8 cellular contexts compared by ENCODE assay signal in genomic region chr19:5948697-5949564, GRCh38. TPM values are rescaled to one million over a fixed set of nuclear protein-coding genes. Genes with fewer than 3 reads are reported as not detected.
DNase-seq lines count a peak whose midpoint lies in the region; ATAC-seq and TF ChIP-seq lines count a peak whose summit lies in the region.

No MANE protein-coding gene starts in this region.

- no peak for TF ChIP-seq EP300 in ovary (IDR thresholded peaks at IDR 0.05)

- H4K20me1 ChIP-seq in BLaER1 treated with 17β-estradiol and CSF1 and Interleukin-3, amounts not matched to agents 10 nM and 100 nM: peaks cover 79 to 100% (median 100%) of the 10 kb centered on the region in 11 experiments

- H3K4me1 ChIP-seq in BLaER1 treated with 17β-estradiol and CSF1 and Interleukin-3, amounts not matched to agents 10 nM and 100 nM: peaks cover 97 to 100% (median 100%) of the 10 kb centered on the region in 10 experiments
- H3K4me1 ChIP-seq in ovary (ENCODE audit: insufficient read depth): peaks cover 8% of the 10 kb centered on the region

- no peak overlapping the region for H3K4me3 ChIP-seq in BLaER1 treated with 17β-estradiol and CSF1 and Interleukin-3, amounts not matched to agents 10 nM and 100 nM
- H3K4me3 ChIP-seq in choroid plexus epithelial cell (ENCODE audit: low read depth, low read length) (no peak overlapping the region), ovary (no peak overlapping the region)

- TF ChIP-seq POLR2A in ovary (IDR thresholded peaks at IDR 0.05): no peak

- peaks cover 64% of the 10 kb centered on the region for H3K4me1 Mint-ChIP-seq in T-helper 1 cell treated with Interleukin-12 subunit alpha and Interleukin-12 subunit beta and Interleukin-4 antibody, amounts not matched to agents 30 μg/mL and 1 μg/mL, for 36 hours (ENCODE audit: low read depth)
- peaks cover 72 to 95% of the 10 kb centered on the region in 2 donors for H3K4me1 Mint-ChIP-seq in natural killer cell

- H3K27me3 Mint-ChIP-seq in T-helper 1 cell treated with Interleukin-12 subunit alpha and Interleukin-12 subunit beta and Interleukin-4 antibody, amounts not matched to agents 30 μg/mL and 1 μg/mL, for 36 hours (ENCODE audit: low read depth): no peaks in the 10 kb centered on the region
- H3K27me3 Mint-ChIP-seq in natural killer cell (ENCODE audit: low read depth in 2 of 2): no peaks in the 10 kb centered on the region

- H3K4me3 Mint-ChIP-seq in T-helper 1 cell treated with Interleukin-12 subunit alpha and Interleukin-12 subunit beta and Interleukin-4 antibody, amounts not matched to agents 30 μg/mL and 1 μg/mL, for 36 hours: peak overlapping the region; percentile 71
- H3K4me3 Mint-ChIP-seq in natural killer cell: no peak overlapping the region

- peaks cover 16% of the 10 kb centered on the region for H3K36me3 Mint-ChIP-seq in T-helper 1 cell treated with Interleukin-12 subunit alpha and Interleukin-12 subunit beta and Interleukin-4 antibody, amounts not matched to agents 30 μg/mL and 1 μg/mL, for 36 hours (ENCODE audit: low read depth)
- no peaks in the 10 kb centered on the region for H3K36me3 Mint-ChIP-seq in natural killer cell

- H3K9ac ChIP-seq in BLaER1 treated with 17β-estradiol and CSF1 and Interleukin-3, amounts not matched to agents 10 nM and 100 nM: peak overlapping the region; percentile 3 to 68 (median 43); a peak in 16 of 22 replicates

- H3K4me2 ChIP-seq in BLaER1 treated with 17β-estradiol and CSF1 and Interleukin-3, amounts not matched to agents 10 nM and 100 nM: peak overlapping the region; percentile 81 to 94 (median 90)

- DNase-seq in choroid plexus epithelial cell (ENCODE audit: low read depth) (peak; percentile 38), natural killer cell (no peak), HPDE6-E6E7 (ENCODE audit: extremely low spot score) (no peak), NCI-H2029 (lab: John Stamatoyannopoulos, UW) (no peak), ovary (no peak)

- no peaks in the 10 kb centered on the region for H3K9me3 ChIP-seq in BLaER1 treated with 17β-estradiol and CSF1 and Interleukin-3, amounts not matched to agents 10 nM and 100 nM (replicated peaks in 1 of 11)
- H3K9me3 ChIP-seq in ovary: no peaks in the 10 kb centered on the region

- peak overlapping the region; percentile 88 for H3K27ac Mint-ChIP-seq in T-helper 1 cell treated with Interleukin-12 subunit alpha and Interleukin-12 subunit beta and Interleukin-4 antibody, amounts not matched to agents 30 μg/mL and 1 μg/mL, for 36 hours
- H3K27ac Mint-ChIP-seq in natural killer cell: peak overlapping the region; percentile 44 to 51

- peak overlapping the region; percentile 0 to 74 (median 42); a peak in 16 of 22 replicates for H3K27ac ChIP-seq in BLaER1 treated with 17β-estradiol and CSF1 and Interleukin-3, amounts not matched to agents 10 nM and 100 nM
- H3K27ac ChIP-seq in ovary: no peak overlapping the region

- H3K36me3 ChIP-seq in BLaER1 treated with 17β-estradiol and CSF1 and Interleukin-3, amounts not matched to agents 10 nM and 100 nM: peaks cover 17 to 60% (median 37%) of the 10 kb centered on the region in 11 experiments; a peak in 19 of 22 replicates
- H3K36me3 ChIP-seq in ovary: no peaks in the 10 kb centered on the region

- ATAC-seq in natural killer cell (no peak), GM18909 (IDR thresholded peaks at IDR 0.05; ENCODE audit: poor library complexity, unreplicated experiment) (no peak)

- intact Hi-C loops in natural killer cell (cut with micrococcal nuclease) (no loop called here), ovary (cut with DNase I) (no loop called here)

- WGBS in ovary, 3 donors: 52 to 56% (median 53%) methylated on average over 13 of the region's 13 CpGs

- no peak for TF ChIP-seq CTCF in choroid plexus epithelial cell (conservative IDR thresholded peaks at IDR 0.05; ENCODE audit: low read depth, low read length)
- no peak for TF ChIP-seq CTCF in natural killer cell (IDR thresholded peaks at IDR 0.05)
- no peak for TF ChIP-seq CTCF in ovary (IDR thresholded peaks at IDR 0.05)

- no peaks in the 10 kb centered on the region for H3K9me3 Mint-ChIP-seq in T-helper 1 cell treated with Interleukin-12 subunit alpha and Interleukin-12 subunit beta and Interleukin-4 antibody, amounts not matched to agents 30 μg/mL and 1 μg/mL, for 36 hours
- H3K9me3 Mint-ChIP-seq in natural killer cell: no peaks in the 10 kb centered on the region

- no peaks in the 10 kb centered on the region for H3K27me3 ChIP-seq in BLaER1 treated with 17β-estradiol and CSF1 and Interleukin-3, amounts not matched to agents 10 nM and 100 nM
- no peaks in the 10 kb centered on the region for H3K27me3 ChIP-seq in ovary

RNA-seq across cellular contexts. Expression of gene RANBP3, which starts 29.0 kb away (rescaled TPM):
- total RNA-seq in natural killer cell (10 to 100 TPM; 73.9 to 95.2 (median 89.7) TPM), ovary (10 to 100 TPM; 56.2 to 88.4 (median 67.9) TPM)
- 10 to 100 TPM; 54.0 to 72.9 TPM for polyA plus RNA-seq in ovary

RNA-seq across cellular contexts. Expression of gene CAPS, which starts 34.9 kb away (rescaled TPM):
- total RNA-seq in natural killer cell: 10 to 100 TPM; 34.0 to 41.6 (median 38.3) TPM
- 100 to 1,000 TPM in 1 of 7 donors, 10 to 100 TPM in 5, 1 to 10 TPM in 1; 7.0 to 313 (median 35.8) TPM for total RNA-seq in ovary
- 10 to 100 TPM in 1 of 2 donors, 1 to 10 TPM in 1; 1.7 to 12.4 TPM for polyA plus RNA-seq in ovary

RNA-seq across cellular contexts. Expression of gene VMAC, which starts 44.3 kb away (rescaled TPM):
- total RNA-seq in natural killer cell (10 to 100 TPM; 21.1 to 26.3 (median 24.2) TPM), ovary (1 to 10 TPM; 5.0 to 8.5 (median 7.0) TPM)
- 1 to 10 TPM; 3.4 to 6.4 TPM for polyA plus RNA-seq in ovary

RNA-seq across cellular contexts. Expression of gene NDUFA11, which starts 45.3 kb away (rescaled TPM):
- total RNA-seq in natural killer cell: 100 to 1,000 TPM; 111 to 115 (median 113) TPM
- 100 to 1,000 TPM; 169 to 352 (median 203) TPM for total RNA-seq in ovary
- 100 to 1,000 TPM in 1 of 2 donors, 1 to 10 TPM in 1; 3.9 to 315 TPM for polyA plus RNA-seq in ovary

Comparison
In these comparisons a context has a peak if more than half of its experiments do, and no peak if none do; other contexts are left out.
1. H3K27ac ChIP-seq: peak in BLaER1 treated with 17β-estradiol and CSF1 and Interleukin-3, amounts not matched to agents 10 nM and 100 nM (11 of 11); none in ovary (0 of 2).